Comparison of ENCODE assay signal across 15 cellular contexts in the genomic region with DNA sequence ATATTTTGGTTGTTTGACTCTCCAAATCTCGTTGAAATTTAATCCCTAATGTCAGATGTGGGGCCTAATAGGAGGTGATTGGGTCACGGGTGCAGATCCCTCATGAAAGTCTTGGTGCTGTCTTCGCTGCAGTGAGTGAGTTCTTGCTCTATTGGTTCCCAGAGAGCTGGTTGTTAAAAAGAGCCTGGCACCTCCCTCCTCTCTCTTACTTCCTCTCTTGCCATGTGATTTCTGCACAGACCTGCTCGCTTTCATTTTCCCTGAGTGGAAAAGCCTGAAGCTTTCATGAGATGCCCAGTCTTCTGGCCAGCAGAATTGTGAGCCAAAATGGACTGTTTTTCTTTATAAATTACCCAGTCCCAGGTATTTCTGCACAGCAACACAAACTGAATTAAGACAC.
DNase-seq lines count a peak whose midpoint lies in the region; ATAC-seq and TF ChIP-seq lines count a peak whose summit lies in the region.
"Had no signal": no experiment of that assay in that cellular context is flagged by ENCODE, and none has a peak within 500 bp of the region (broad histone marks: within the 10 kb centered on the region; RNA-seq: fewer than 3 reads in every experiment).

No MANE protein-coding gene starts in this region.

- H3K4me3 ChIP-seq in fibroblast of lung (replicated peaks in 1 of 4; ENCODE audit: control extremely low read depth in 1 of 4, insufficient read depth in 1 of 4, low read depth in 3 of 4, low read length in 4 of 4) (no peak overlapping the region), WERI-Rb-1 (ENCODE audit: low read depth, low read length) (no peak overlapping the region)
- H3K4me3 ChIP-seq: lung, vagina had no signal

- ATAC-seq in GM18520 (IDR thresholded peaks at IDR 0.05; ENCODE audit: unreplicated experiment) (peak; percentile 95), HG03469 (IDR thresholded peaks at IDR 0.05; ENCODE audit: unreplicated experiment) (peak; percentile 73)
- ATAC-seq: activated naive CD8-positive, alpha-beta T cell treated with anti-CD3 and anti-CD28 coated beads, Interleukin-2, amount 50 U/mL, for 24 hours had no signal

- no peaks in the 10 kb centered on the region for H3K4me1 Mint-ChIP-seq in nephron progenitor cell
- H3K4me1 Mint-ChIP-seq: CD8-positive, alpha-beta memory T cell had no signal

- H3K4me1 ChIP-seq in fibroblast of lung (ENCODE audit: control insufficient read depth, extremely low read depth, insufficient read depth, low read length): peaks cover 3% of the 10 kb centered on the region
- H3K4me1 ChIP-seq: vagina had no signal

- no peaks in the 10 kb centered on the region for H3K9me3 Mint-ChIP-seq in nephron progenitor cell

- H3K36me3 Mint-ChIP-seq in nephron progenitor cell (ENCODE audit: low read depth): no peaks in the 10 kb centered on the region
- H3K36me3 Mint-ChIP-seq: CD8-positive, alpha-beta memory T cell had no signal

- no peak overlapping the region for H3K27ac Mint-ChIP-seq in nephron progenitor cell

- H3K27me3 ChIP-seq in fibroblast of lung (ENCODE audit: control insufficient read depth, insufficient read depth, low read length) (no peaks in the 10 kb centered on the region), WERI-Rb-1 (ENCODE audit: insufficient read depth, low read depth, severe bottlenecking) (no peaks in the 10 kb centered on the region)
- H3K27me3 ChIP-seq: vagina had no signal

- no peak overlapping the region for H3K27ac ChIP-seq in fibroblast of lung (ENCODE audit: insufficient read depth, low read length)
- H3K27ac ChIP-seq in WERI-Rb-1: no peak overlapping the region
- H3K27ac ChIP-seq: vagina had no signal

- no peaks in the 10 kb centered on the region for H4K20me1 ChIP-seq in fibroblast of lung (ENCODE audit: control insufficient read depth, extremely low read depth, insufficient read depth, low read length)

- H3K27me3 Mint-ChIP-seq in nephron progenitor cell (ENCODE audit: low read depth, poor library complexity): no peaks in the 10 kb centered on the region
- H3K27me3 Mint-ChIP-seq: activated naive CD8-positive, alpha-beta T cell treated with anti-CD3 and anti-CD28 coated beads, Interleukin-2, amount 50 U/mL, for 24 hours; CD8-positive, alpha-beta memory T cell had no signal

- DNase-seq in H4 (ENCODE audit: low spot score) (peak; percentile 9), fibroblast of lung (ENCODE audit: low read depth in 2 of 2) (no peak), WERI-Rb-1 (no peak), nephron progenitor cell (no peak), inferior parietal cortex (ENCODE audit: extremely low spot score) (no peak)
- DNase-seq in activated T-cell treated with anti-CD3 and anti-CD28 coated beads, Interleukin-2, amount 50 U/mL, for 1 hour: no peak
- DNase-seq: activated naive CD8-positive, alpha-beta T cell treated with anti-CD3 and anti-CD28 coated beads, Interleukin-2, amount 50 U/mL, for 24 hours; H7; NCI-H2171 treated with DMSO at 0.1 percent for 48 hours; T1000 had no signal

- H3K9me3 ChIP-seq in fibroblast of lung (ENCODE audit: control insufficient read depth, insufficient read depth, low read depth, low read length): no peaks in the 10 kb centered on the region
- H3K9me3 ChIP-seq in WERI-Rb-1 (ENCODE audit: severe bottlenecking): no peaks in the 10 kb centered on the region
- H3K9me3 ChIP-seq: vagina had no signal

- no peaks in the 10 kb centered on the region for H3K79me2 ChIP-seq in fibroblast of lung (ENCODE audit: control insufficient read depth, insufficient read depth, low read length)

- TF ChIP-seq CTCF in fibroblast of lung (conservative IDR thresholded peaks at IDR 0.05 in 1 of 2, IDR thresholded peaks at IDR 0.05 in 1 of 2; ENCODE audit: low read depth in 1 of 2, low read length in 2 of 2): no peak
- TF ChIP-seq CTCF in WERI-Rb-1 (IDR thresholded peaks at IDR 0.05; ENCODE audit: low read depth, low read length): no peak
- TF ChIP-seq CTCF in nephron progenitor cell (IDR thresholded peaks at IDR 0.05): no peak

- H3K36me3 ChIP-seq in fibroblast of lung (ENCODE audit: control insufficient read depth, insufficient read depth, low read length): no peaks in the 10 kb centered on the region
- H3K36me3 ChIP-seq in WERI-Rb-1: no peaks in the 10 kb centered on the region
- H3K36me3 ChIP-seq: vagina had no signal

- H3K4me3 Mint-ChIP-seq in nephron progenitor cell: no peak overlapping the region
- H3K4me3 Mint-ChIP-seq: activated naive CD8-positive, alpha-beta T cell treated with anti-CD3 and anti-CD28 coated beads, Interleukin-2, amount 50 U/mL, for 24 hours had no signal

- H2AFZ ChIP-seq in fibroblast of lung (ENCODE audit: low read length): peak overlapping the region; percentile 60

- H3K9ac ChIP-seq in fibroblast of lung (ENCODE audit: insufficient read depth, low read length): no peak overlapping the region

- peak overlapping the region; percentile 32 for H3K4me2 ChIP-seq in fibroblast of lung (ENCODE audit: extremely low read depth, insufficient read depth, low read length)
